1 cellular context compared by ENCODE assay signal in the genomic region with DNA sequence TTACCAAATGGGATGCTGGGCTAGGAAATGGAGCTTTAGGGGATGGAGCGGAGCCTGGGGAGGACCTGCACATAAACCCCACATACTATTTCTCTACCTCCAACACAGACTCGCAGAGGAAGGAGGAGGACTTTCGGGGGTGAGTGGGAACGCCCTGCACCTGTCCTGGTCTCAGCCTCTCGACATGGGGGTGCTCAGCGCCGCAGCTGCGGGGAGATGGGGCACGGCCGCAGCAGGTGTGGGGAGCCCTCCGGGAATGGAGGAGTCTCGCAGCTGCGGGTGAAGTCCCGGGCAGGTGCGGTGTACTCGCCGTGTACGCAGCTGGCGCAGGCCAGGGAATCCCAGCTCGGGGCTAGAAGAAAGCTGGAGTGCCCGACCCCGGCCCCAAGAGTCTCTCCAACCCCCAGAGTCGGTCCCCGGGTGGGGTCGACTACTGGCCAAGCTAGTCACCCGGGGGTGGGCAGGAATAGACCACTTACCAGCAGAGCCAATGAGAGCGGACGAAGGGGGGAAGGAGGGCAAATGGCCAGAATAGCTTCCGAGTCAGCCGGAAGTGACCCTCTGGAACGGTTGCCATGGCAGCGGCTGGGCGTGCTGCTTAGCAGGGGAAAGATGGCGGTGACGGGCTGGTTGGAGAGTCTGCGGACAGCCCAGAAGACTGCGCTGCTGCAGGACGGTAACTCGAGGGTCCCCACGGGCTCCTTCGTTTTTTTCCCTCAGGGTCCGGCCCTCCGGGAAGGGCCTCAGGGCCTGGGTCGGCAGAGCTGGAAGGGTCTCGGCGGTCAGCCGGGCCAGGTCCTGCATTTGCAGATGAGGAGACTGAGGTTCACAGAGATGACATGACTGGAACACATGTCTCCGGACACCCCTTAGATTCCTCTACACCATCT.
A peak's percentile ranks its signal among the peaks of the same experiment; 100 is the strongest.
TF ChIP-seq lines count a peak whose summit lies in the region.

A gene (plus strand): TSS at position 597 of the 890 bp plus-strand sequence. CDS start 16 bp downstream, at position 613.
A gene (minus strand): TSS at position 533 of the 890 bp plus-strand sequence. CDS start 897 bp downstream, outside the sequence.

TF ChIP-seq in HepG2, 621 proteins besides CTCF, POLR2A, EP300 and RAD21 (continued from another document):
- TF ChIP-seq ZNF883 (CRISPR knock-in tag; IDR thresholded peaks at IDR 0.05; ENCODE audit: not compliant biosample characterization) (peak; percentile 44), FOSL1 (CRISPR knock-in tag; IDR thresholded peaks at IDR 0.05; ENCODE audit: borderline replicate concordance) (no peak), RFX1 (IDR thresholded peaks at IDR 0.05) (peak; percentile 94), MAZ (IDR thresholded peaks at IDR 0.05; ENCODE audit: borderline replicate concordance, low read depth, low read length) (no peak), MAZ (CRISPR knock-in tag; IDR thresholded peaks at IDR 0.05; ENCODE audit: low read depth) (peak; percentile 70), ZNF383 (CRISPR knock-in tag; IDR thresholded peaks at IDR 0.05; ENCODE audit: borderline replicate concordance) (no peak), RFX5 (IDR thresholded peaks at IDR 0.05; ENCODE audit: low read depth, low read length) (peak; percentile 57), HIVEP1 (CRISPR knock-in tag; IDR thresholded peaks at IDR 0.05) (0 out of 2 replicates have a peak, but pooled peaks have one; percentile 44), NR2C2 (CRISPR knock-in tag; IDR thresholded peaks at IDR 0.05; ENCODE audit: borderline replicate concordance) (peak; percentile 100), ZBTB3 (CRISPR knock-in tag; IDR thresholded peaks at IDR 0.05; ENCODE audit: borderline replicate concordance, low read depth) (no peak), SMARCE1 (IDR thresholded peaks at IDR 0.05; ENCODE audit: borderline replicate concordance) (no peak)
- TF ChIP-seq, protein P1, sequence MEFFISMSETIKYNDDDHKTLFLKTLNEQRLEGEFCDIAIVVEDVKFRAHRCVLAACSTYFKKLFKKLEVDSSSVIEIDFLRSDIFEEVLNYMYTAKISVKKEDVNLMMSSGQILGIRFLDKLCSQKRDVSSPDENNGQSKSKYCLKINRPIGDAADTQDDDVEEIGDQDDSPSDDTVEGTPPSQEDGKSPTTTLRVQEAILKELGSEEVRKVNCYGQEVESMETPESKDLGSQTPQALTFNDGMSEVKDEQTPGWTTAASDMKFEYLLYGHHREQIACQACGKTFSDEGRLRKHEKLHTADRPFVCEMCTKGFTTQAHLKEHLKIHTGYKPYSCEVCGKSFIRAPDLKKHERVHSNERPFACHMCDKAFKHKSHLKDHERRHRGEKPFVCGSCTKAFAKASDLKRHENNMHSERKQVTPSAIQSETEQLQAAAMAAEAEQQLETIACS (CRISPR knock-in tag; IDR thresholded peaks at IDR 0.05), result no peak
- TF ChIP-seq, protein P2, sequence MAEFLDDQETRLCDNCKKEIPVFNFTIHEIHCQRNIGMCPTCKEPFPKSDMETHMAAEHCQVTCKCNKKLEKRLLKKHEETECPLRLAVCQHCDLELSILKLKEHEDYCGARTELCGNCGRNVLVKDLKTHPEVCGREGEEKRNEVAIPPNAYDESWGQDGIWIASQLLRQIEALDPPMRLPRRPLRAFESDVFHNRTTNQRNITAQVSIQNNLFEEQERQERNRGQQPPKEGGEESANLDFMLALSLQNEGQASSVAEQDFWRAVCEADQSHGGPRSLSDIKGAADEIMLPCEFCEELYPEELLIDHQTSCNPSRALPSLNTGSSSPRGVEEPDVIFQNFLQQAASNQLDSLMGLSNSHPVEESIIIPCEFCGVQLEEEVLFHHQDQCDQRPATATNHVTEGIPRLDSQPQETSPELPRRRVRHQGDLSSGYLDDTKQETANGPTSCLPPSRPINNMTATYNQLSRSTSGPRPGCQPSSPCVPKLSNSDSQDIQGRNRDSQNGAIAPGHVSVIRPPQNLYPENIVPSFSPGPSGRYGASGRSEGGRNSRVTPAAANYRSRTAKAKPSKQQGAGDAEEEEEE (CRISPR knock-in tag; IDR thresholded peaks at IDR 0.05; ENCODE audit: borderline replicate concordance), result no peak
- TF ChIP-seq, protein P3, sequence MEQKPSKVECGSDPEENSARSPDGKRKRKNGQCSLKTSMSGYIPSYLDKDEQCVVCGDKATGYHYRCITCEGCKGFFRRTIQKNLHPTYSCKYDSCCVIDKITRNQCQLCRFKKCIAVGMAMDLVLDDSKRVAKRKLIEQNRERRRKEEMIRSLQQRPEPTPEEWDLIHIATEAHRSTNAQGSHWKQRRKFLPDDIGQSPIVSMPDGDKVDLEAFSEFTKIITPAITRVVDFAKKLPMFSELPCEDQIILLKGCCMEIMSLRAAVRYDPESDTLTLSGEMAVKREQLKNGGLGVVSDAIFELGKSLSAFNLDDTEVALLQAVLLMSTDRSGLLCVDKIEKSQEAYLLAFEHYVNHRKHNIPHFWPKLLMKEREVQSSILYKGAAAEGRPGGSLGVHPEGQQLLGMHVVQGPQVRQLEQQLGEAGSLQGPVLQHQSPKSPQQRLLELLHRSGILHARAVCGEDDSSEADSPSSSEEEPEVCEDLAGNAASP (CRISPR knock-in tag; IDR thresholded peaks at IDR 0.05; ENCODE audit: borderline replicate concordance), result no peak
